In the genomic region with DNA sequence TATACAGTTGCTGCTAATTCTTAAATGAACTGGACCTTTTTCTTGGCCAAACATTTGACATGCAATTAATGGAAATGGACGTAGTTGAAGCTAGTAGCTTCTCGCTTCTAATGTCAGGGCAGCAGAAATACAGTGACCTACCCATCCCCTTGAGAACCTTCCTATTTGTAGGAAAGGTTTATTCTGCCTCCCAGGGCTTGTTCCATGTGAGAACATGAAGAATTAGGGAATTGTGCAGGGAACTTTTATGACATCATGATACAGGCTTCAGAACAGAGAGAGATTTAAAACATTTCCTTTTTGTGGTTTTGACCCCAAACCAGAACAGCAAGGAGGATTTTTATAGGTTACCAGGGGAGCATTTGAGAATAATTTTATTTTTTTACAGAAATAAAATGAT, we compare ENCODE assay signal across 26 cellular contexts.
"Had no signal": no experiment of that assay in that cellular context is flagged by ENCODE, and none has a peak within 500 bp of the region (broad histone marks: within the 10 kb centered on the region; RNA-seq: fewer than 3 reads in every experiment).

No MANE protein-coding gene starts in this region.

- H3K9ac ChIP-seq: KMS-11 had no signal

- H3K4me2 ChIP-seq: KMS-11 had no signal

- H3K9me3 ChIP-seq: ascending aorta, MG63 had no signal

- H3K27ac ChIP-seq: ascending aorta, brain microvascular endothelial cell, cardiac muscle cell, KMS-11 had no signal

- H3K36me3 ChIP-seq: ascending aorta, brain microvascular endothelial cell, cardiac muscle cell, MG63 had no signal

- H3K4me3 ChIP-seq: ascending aorta, cardiac muscle cell, MG63 had no signal

- H3K4me1 ChIP-seq: ascending aorta had no signal

- H3K27me3 ChIP-seq: ascending aorta, brain microvascular endothelial cell, cardiac muscle cell, MG63 had no signal

- DNase-seq: activated B cell treated with CpG ODN at 0.5 μM for 24 hours; activated CD4-positive, alpha-beta memory T cell treated with anti-CD3 and anti-CD28 coated beads for 36 hours; activated CD4-positive, alpha-beta T cell treated with anti-CD3 and anti-CD28 coated beads, Interleukin-2, amount 10 ng/mL, durations not matched to agents 7 days and 5 days; activated CD8-positive, alpha-beta memory T cell treated with anti-CD3 and anti-CD28 coated beads for 24 hours; activated effector memory CD4-positive, alpha-beta T cell treated with anti-CD3 and anti-CD28 coated beads, Interleukin-2, amount 50 U/mL, for 16 hours; activated naive CD4-positive, alpha-beta T cell treated with Interleukin-2 at 50 U/mL for 16 hours; activated naive CD8-positive, alpha-beta T cell treated with anti-CD3 and anti-CD28 coated beads, Interleukin-2, amount 50 U/mL, for 24 hours; activated T-cell treated with anti-CD3 and anti-CD28 coated beads, Interleukin-2, amount 50 U/mL, for 4 hours; amniotic stem cell; brain microvascular endothelial cell; MG63; MV-4-11; NCI-H1105; NCI-H1436; NCI-H187; NCI-H2081; NCI-H446; NCI-H524; PC-3; SHP77 treated with DMSO at 0.1 percent for 48 hours; T-cell; T-helper 2 cell; T1000 had no signal
